In the genomic region with DNA sequence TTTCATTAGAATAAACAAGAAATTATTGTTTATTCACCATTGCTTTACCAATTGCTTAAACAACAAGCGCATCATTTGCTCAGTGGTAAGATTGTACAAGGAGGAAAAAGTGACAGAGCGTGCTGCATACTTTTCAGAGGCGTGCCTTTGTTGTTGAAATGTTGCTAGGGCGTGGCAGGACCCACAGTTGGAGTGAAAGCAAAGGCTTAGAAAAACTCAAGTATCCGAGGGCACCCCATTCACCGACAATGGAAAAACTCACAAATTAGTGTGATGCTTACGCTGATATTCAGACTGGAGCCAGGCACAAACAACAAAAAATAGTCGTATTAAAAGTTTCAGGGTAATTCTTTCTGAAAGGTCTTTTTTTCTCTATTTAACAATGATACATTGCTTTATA, we compare ENCODE assay signal across 1 cellular context.
A peak's percentile ranks its signal among the peaks of the same experiment; 100 is the strongest.
TF ChIP-seq lines count a peak whose summit lies in the region.

No MANE protein-coding gene starts in this region.

TF ChIP-seq in A549, 52 proteins besides CTCF, POLR2A, EP300 and RAD21:
- peak in 1 of 2 experiments; percentile 23; a peak in 1 of 5 replicates for TF ChIP-seq JUN (IDR thresholded peaks at IDR 0.05)
- TF ChIP-seq CBX8 (IDR thresholded peaks at IDR 0.05): no peak
- peak in 1 of 2 experiments; percentile 39; a peak in 2 of 4 replicates for TF ChIP-seq CEBPB (IDR thresholded peaks at IDR 0.05)
- no peak for TF ChIP-seq FOSL2 (IDR thresholded peaks at IDR 0.05)
- peak; percentile 33; the same call in 1 of the 2 replicates for TF ChIP-seq FOSL2 (CRISPR knock-in tag; IDR thresholded peaks at IDR 0.05)
- TF ChIP-seq, protein P1, sequence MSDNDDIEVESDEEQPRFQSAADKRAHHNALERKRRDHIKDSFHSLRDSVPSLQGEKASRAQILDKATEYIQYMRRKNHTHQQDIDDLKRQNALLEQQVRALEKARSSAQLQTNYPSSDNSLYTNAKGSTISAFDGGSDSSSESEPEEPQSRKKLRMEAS (IDR thresholded peaks at IDR 0.05): peak; percentile 64
